In genomic region chr18:79784965-79785770, GRCh38 we compare ENCODE assay signal across 18 cellular contexts. TPM values are rescaled to one million over a fixed set of nuclear protein-coding genes. Genes with fewer than 3 reads are reported as not detected.
DNase-seq lines count a peak whose midpoint lies in the region; ATAC-seq and TF ChIP-seq lines count a peak whose summit lies in the region.
"Had no signal": no experiment of that assay in that cellular context is flagged by ENCODE, and none has a peak within 500 bp of the region (broad histone marks: within the 10 kb centered on the region; RNA-seq: fewer than 3 reads in every experiment).

No MANE protein-coding gene starts in this region.

- peak overlapping the region; percentile 16 for H3K4me3 ChIP-seq in NB4 (ENCODE audit: low read depth, low read length)
- H3K4me3 ChIP-seq: esophagus squamous epithelium, K562, smooth muscle cell had no signal

- H3K4me1 Mint-ChIP-seq in CD14-positive monocyte = peaks cover 32% of the 10 kb centered on the region

- TF ChIP-seq POLR2A in NB4 (IDR thresholded peaks at IDR 0.05; ENCODE audit: extremely low read depth, insufficient read length) = no peak

- H3K4me3 Mint-ChIP-seq in CD14-positive monocyte = peak overlapping the region; percentile 12 to 31
- H3K4me3 Mint-ChIP-seq: activated T-cell treated with anti-CD3 and anti-CD28 coated beads, Interleukin-2, amount 50 U/mL, for 72 hours; T-helper 1 cell treated with Interleukin-12 subunit alpha and Interleukin-12 subunit beta and Interleukin-4 antibody, amounts not matched to agents 30 μg/mL and 1 μg/mL, for 36 hours had no signal

- no peak for TF ChIP-seq CTCF in CD14-positive monocyte (IDR thresholded peaks at IDR 0.05)
- no peak for TF ChIP-seq CTCF in NB4 (IDR thresholded peaks at IDR 0.05; ENCODE audit: low read depth, low read length)

- DNase-seq in CD14-positive monocyte (ENCODE audit: low spot score) = peak; percentile 26
- DNase-seq in NB4 (ENCODE audit: low read depth) = peak; percentile 84
- peak; percentile 10 for DNase-seq in fibroblast of gingiva (ENCODE audit: low read depth)
- peak; percentile 54 for DNase-seq in renal cortical epithelial cell (ENCODE audit: low read depth)
- DNase-seq in H4 (ENCODE audit: low spot score) = no peak
- DNase-seq in foreskin melanocyte = no peak
- DNase-seq: activated T-cell treated with anti-CD3 and anti-CD28 coated beads, Interleukin-2, amount 50 U/mL, for 72 hours; amniotic stem cell; cortex of kidney; esophagus squamous epithelium; NCI-H1436 treated with DMSO at 0.1 percent for 48 hours; NCI-H524 treated with DMSO at 0.1 percent for 48 hours had no signal

- H3K27me3 Mint-ChIP-seq in CD14-positive monocyte (ENCODE audit: low read depth in 3 of 3) = peaks cover 32 to 56% (median 51%) of the 10 kb centered on the region in 3 donors

- intact Hi-C loops in CD14-positive monocyte (cut with micrococcal nuclease) = no loop called here

- peaks cover 4 to 9% of the 10 kb centered on the region in 2 donors for H3K36me3 Mint-ChIP-seq in CD14-positive monocyte

- ATAC-seq in HG03135 (IDR thresholded peaks at IDR 0.05; ENCODE audit: unreplicated experiment) = no peak
- ATAC-seq in HG03280 (IDR thresholded peaks at IDR 0.05; ENCODE audit: unreplicated experiment) = no peak
- ATAC-seq: activated T-cell treated with anti-CD3 and anti-CD28 coated beads, Interleukin-2, amount 50 U/mL, for 72 hours; K562; Panc1 had no signal

- H3K27ac Mint-ChIP-seq in CD14-positive monocyte = peak overlapping the region in 1 of 7 donors; percentile 9
- H3K27ac Mint-ChIP-seq: activated T-cell treated with anti-CD3 and anti-CD28 coated beads, Interleukin-2, amount 50 U/mL, for 72 hours; T-helper 1 cell treated with Interleukin-12 subunit alpha and Interleukin-12 subunit beta and Interleukin-4 antibody, amounts not matched to agents 30 μg/mL and 1 μg/mL, for 36 hours had no signal

- peaks cover 3 to 15% (median 6%) of the 10 kb centered on the region in 7 donors for H3K9me3 Mint-ChIP-seq in CD14-positive monocyte
- H3K9me3 Mint-ChIP-seq: activated T-cell treated with anti-CD3 and anti-CD28 coated beads, Interleukin-2, amount 50 U/mL, for 72 hours; T-helper 1 cell treated with Interleukin-12 subunit alpha and Interleukin-12 subunit beta and Interleukin-4 antibody, amounts not matched to agents 30 μg/mL and 1 μg/mL, for 36 hours had no signal

RNA-seq across cellular contexts. Expression of gene KCNG2, which starts 12.6 kb away (rescaled TPM):
- polyA plus RNA-seq in CD14-positive monocyte = not detected
- 0.20 TPM in 1 of 2 replicates, not detected in the other for total RNA-seq in renal cortical epithelial cell
- not detected in 2 replicates for total RNA-seq in H4 (2014; rRNA removed; shearing (Covaris generic))
- total RNA-seq: activated T-cell treated with anti-CD3 and anti-CD28 coated beads, Interleukin-2, amount 50 U/mL, for 72 hours; K562; smooth muscle cell had no signal
- polyA plus RNA-seq: K562 had no signal

Comparison
In these comparisons a context has a peak if more than half of its experiments do, and no peak if none do; other contexts are left out.
1. DNase-seq: peak in CD14-positive monocyte (single experiment), NB4 (single experiment), fibroblast of gingiva (single experiment) and renal cortical epithelial cell (single experiment); none in H4 (single experiment) and foreskin melanocyte (single experiment).